In the genomic region with DNA sequence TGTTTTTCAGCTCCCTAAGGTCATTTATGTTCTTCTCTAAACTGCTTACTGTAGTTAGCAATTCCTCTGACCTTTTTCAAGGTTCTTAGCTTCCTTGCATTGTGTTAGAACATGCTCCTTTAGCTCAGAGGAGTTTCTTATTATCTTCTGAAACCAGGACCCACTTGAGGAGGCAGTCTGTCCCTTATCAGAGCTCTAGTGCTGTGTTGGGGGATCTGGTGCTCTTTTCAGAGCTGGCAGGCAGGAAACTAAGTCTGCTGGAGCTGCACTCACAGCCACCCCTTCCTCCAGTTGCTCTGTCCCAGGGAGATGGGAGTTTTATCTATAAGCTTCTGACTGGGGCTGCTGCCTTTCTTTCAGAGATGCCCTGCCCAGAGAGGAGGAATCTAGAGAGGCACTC, we compare ENCODE assay signal across 1 cellular context.
TF ChIP-seq lines count a peak whose summit lies in the region.
"Not testable (repeated sequence)": the region's sequence is repeated elsewhere in the genome, so short reads cannot be mapped to it uniquely, and the experiment has no call there.

No MANE protein-coding gene starts in this region.

TF ChIP-seq in K562, 482 proteins besides CTCF, POLR2A, EP300 and RAD21 (continued from another document and continues in another):
- TF ChIP-seq, protein P1, sequence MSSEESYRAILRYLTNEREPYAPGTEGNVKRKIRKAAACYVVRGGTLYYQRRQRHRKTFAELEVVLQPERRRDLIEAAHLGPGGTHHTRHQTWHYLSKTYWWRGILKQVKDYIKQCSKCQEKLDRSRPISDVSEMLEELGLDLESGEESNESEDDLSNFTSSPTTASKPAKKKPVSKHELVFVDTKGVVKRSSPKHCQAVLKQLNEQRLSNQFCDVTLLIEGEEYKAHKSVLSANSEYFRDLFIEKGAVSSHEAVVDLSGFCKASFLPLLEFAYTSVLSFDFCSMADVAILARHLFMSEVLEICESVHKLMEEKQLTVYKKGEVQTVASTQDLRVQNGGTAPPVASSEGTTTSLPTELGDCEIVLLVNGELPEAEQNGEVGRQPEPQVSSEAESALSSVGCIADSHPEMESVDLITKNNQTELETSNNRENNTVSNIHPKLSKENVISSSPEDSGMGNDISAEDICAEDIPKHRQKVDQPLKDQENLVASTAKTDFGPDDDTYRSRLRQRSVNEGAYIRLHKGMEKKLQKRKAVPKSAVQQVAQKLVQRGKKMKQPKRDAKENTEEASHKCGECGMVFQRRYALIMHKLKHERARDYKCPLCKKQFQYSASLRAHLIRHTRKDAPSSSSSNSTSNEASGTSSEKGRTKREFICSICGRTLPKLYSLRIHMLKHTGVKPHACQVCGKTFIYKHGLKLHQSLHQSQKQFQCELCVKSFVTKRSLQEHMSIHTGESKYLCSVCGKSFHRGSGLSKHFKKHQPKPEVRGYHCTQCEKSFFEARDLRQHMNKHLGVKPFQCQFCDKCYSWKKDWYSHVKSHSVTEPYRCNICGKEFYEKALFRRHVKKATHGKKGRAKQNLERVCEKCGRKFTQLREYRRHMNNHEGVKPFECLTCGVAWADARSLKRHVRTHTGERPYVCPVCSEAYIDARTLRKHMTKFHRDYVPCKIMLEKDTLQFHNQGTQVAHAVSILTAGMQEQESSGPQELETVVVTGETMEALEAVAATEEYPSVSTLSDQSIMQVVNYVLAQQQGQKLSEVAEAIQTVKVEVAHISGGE (CRISPR knock-in tag; IDR thresholded peaks at IDR 0.05) = peak in 1 of 3 experiments; percentile 66; a peak in 2 of 6 replicates
- TF ChIP-seq TBL1XR1 (IDR thresholded peaks at IDR 0.05; ENCODE audit: low read length in 2 of 2) (peak in 1 of 2 experiments; percentile 32; a peak in 1 of 4 replicates), TAL1 (IDR thresholded peaks at IDR 0.05) (peak; percentile 96), GATAD2B (IDR thresholded peaks at IDR 0.05; ENCODE audit: borderline replicate concordance) (0 out of 2 replicates have a peak, but pooled peaks have one; percentile 19), ZNF324 (CRISPR knock-in tag; IDR thresholded peaks at IDR 0.05) (0 out of 2 replicates have a peak, but pooled peaks have one; percentile 13), SOX6 (IDR thresholded peaks at IDR 0.05) (peak; percentile 84), SMARCE1 (IDR thresholded peaks at IDR 0.05) (peak; percentile 65; the same call in 1 of the 2 replicates), TEAD4 (IDR thresholded peaks at IDR 0.05; ENCODE audit: low read length) (peak; percentile 93), NCOA1 (IDR thresholded peaks at IDR 0.05; ENCODE audit: low read depth) (peak; percentile 72; the same call in 1 of the 2 replicates), DPF2 (IDR thresholded peaks at IDR 0.05) (peak; percentile 96), SMARCA4 (IDR thresholded peaks at IDR 0.05) (peak; percentile 92), RNF2 (IDR thresholded peaks at IDR 0.05) (peak; percentile 51; the same call in 1 of the 2 replicates), TRIM24 (IDR thresholded peaks at IDR 0.05) (peak; percentile 93 to 94), FOXM1 (IDR thresholded peaks at IDR 0.05; ENCODE audit: low read depth) (peak; percentile 84), NBN (IDR thresholded peaks at IDR 0.05; ENCODE audit: low read depth) (peak; percentile 69; the same call in 1 of the 2 replicates), POLR2AphosphoS5 (IDR thresholded peaks at IDR 0.05; ENCODE audit: control insufficient read depth, insufficient read depth, low read depth, low read length) (peak; percentile 91), PHB2 (IDR thresholded peaks at IDR 0.05; ENCODE audit: low read depth) (peak; percentile 79; the same call in 1 of the 2 replicates), ZKSCAN8 (CRISPR knock-in tag; IDR thresholded peaks at IDR 0.05) (peak; percentile 24; the same call in 1 of the 2 replicates), CREB1 (IDR thresholded peaks at IDR 0.05) (peak; percentile 57), PML (IDR thresholded peaks at IDR 0.05; ENCODE audit: low read length) (peak; percentile 87), ARID1B (IDR thresholded peaks at IDR 0.05) (peak; percentile 97), KDM1A (IDR thresholded peaks at IDR 0.05) (peak; percentile 40 to 65; a peak in 3 of 4 replicates), CC2D1A (IDR thresholded peaks at IDR 0.05) (peak; percentile 94; the same call in 1 of the 2 replicates), ESRRA (IDR thresholded peaks at IDR 0.05; ENCODE audit: borderline replicate concordance, low read depth) (peak; percentile 27; the same call in 1 of the 2 replicates), HDAC1 (IDR thresholded peaks at IDR 0.05) (peak in 1 of 2 experiments; percentile 52; a peak in 1 of 4 replicates), NCOR1 (IDR thresholded peaks at IDR 0.05) (peak; percentile 96), BHLHE40 (IDR thresholded peaks at IDR 0.05; ENCODE audit: low read length) (peak; percentile 26; the same call in 1 of the 2 replicates), STAT5A (IDR thresholded peaks at IDR 0.05; ENCODE audit: borderline replicate concordance, low read length) (peak; percentile 86), ATF7 (IDR thresholded peaks at IDR 0.05) (peak; percentile 34; the same call in 1 of the 2 replicates), CXXC5 (CRISPR knock-in tag; IDR thresholded peaks at IDR 0.05) (peak; percentile 37; the same call in 1 of the 2 replicates), HDAC2 (IDR thresholded peaks at IDR 0.05) (0 out of 2 replicates have a peak, but pooled peaks have one; percentile 48), MTA2 (IDR thresholded peaks at IDR 0.05; ENCODE audit: low read depth) (peak; percentile 89), ZNF239 (CRISPR knock-in tag; IDR thresholded peaks at IDR 0.05) (peak; percentile 63), LEF1 (IDR thresholded peaks at IDR 0.05) (peak; percentile 77; the same call in 1 of the 2 replicates)
- TF ChIP-seq, protein P2, sequence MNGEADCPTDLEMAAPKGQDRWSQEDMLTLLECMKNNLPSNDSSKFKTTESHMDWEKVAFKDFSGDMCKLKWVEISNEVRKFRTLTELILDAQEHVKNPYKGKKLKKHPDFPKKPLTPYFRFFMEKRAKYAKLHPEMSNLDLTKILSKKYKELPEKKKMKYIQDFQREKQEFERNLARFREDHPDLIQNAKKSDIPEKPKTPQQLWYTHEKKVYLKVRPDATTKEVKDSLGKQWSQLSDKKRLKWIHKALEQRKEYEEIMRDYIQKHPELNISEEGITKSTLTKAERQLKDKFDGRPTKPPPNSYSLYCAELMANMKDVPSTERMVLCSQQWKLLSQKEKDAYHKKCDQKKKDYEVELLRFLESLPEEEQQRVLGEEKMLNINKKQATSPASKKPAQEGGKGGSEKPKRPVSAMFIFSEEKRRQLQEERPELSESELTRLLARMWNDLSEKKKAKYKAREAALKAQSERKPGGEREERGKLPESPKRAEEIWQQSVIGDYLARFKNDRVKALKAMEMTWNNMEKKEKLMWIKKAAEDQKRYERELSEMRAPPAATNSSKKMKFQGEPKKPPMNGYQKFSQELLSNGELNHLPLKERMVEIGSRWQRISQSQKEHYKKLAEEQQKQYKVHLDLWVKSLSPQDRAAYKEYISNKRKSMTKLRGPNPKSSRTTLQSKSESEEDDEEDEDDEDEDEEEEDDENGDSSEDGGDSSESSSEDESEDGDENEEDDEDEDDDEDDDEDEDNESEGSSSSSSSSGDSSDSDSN (IDR thresholded peaks at IDR 0.05; ENCODE audit: borderline replicate concordance in 1 of 2, low read depth in 2 of 2, low read length in 2 of 2) = 0 out of 4 replicates have a peak, but pooled peaks of 1 of the 2 experiments have one; percentile 25
- not testable (repeated sequence) for TF ChIP-seq TEAD4 (CRISPR knock-in tag; IDR thresholded peaks at IDR 0.05; ENCODE audit: borderline replicate concordance); FOXM1 (CRISPR knock-in tag; IDR thresholded peaks at IDR 0.05; ENCODE audit: low read depth); CREB1 (CRISPR knock-in tag; IDR thresholded peaks at IDR 0.05)
- TF ChIP-seq, protein P3, sequence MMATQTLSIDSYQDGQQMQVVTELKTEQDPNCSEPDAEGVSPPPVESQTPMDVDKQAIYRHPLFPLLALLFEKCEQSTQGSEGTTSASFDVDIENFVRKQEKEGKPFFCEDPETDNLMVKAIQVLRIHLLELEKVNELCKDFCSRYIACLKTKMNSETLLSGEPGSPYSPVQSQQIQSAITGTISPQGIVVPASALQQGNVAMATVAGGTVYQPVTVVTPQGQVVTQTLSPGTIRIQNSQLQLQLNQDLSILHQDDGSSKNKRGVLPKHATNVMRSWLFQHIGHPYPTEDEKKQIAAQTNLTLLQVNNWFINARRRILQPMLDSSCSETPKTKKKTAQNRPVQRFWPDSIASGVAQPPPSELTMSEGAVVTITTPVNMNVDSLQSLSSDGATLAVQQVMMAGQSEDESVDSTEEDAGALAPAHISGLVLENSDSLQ (IDR thresholded peaks at IDR 0.05) = peak; percentile 45; the same call in 1 of the 2 replicates
- TF ChIP-seq, protein P4, sequence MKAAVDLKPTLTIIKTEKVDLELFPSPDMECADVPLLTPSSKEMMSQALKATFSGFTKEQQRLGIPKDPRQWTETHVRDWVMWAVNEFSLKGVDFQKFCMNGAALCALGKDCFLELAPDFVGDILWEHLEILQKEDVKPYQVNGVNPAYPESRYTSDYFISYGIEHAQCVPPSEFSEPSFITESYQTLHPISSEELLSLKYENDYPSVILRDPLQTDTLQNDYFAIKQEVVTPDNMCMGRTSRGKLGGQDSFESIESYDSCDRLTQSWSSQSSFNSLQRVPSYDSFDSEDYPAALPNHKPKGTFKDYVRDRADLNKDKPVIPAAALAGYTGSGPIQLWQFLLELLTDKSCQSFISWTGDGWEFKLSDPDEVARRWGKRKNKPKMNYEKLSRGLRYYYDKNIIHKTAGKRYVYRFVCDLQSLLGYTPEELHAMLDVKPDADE (conservative IDR thresholded peaks at IDR 0.05; ENCODE audit: control insufficient read depth, low read depth, low read length) = peak; percentile 46; the same call in 1 of the 2 replicates
- TF ChIP-seq, protein P5, sequence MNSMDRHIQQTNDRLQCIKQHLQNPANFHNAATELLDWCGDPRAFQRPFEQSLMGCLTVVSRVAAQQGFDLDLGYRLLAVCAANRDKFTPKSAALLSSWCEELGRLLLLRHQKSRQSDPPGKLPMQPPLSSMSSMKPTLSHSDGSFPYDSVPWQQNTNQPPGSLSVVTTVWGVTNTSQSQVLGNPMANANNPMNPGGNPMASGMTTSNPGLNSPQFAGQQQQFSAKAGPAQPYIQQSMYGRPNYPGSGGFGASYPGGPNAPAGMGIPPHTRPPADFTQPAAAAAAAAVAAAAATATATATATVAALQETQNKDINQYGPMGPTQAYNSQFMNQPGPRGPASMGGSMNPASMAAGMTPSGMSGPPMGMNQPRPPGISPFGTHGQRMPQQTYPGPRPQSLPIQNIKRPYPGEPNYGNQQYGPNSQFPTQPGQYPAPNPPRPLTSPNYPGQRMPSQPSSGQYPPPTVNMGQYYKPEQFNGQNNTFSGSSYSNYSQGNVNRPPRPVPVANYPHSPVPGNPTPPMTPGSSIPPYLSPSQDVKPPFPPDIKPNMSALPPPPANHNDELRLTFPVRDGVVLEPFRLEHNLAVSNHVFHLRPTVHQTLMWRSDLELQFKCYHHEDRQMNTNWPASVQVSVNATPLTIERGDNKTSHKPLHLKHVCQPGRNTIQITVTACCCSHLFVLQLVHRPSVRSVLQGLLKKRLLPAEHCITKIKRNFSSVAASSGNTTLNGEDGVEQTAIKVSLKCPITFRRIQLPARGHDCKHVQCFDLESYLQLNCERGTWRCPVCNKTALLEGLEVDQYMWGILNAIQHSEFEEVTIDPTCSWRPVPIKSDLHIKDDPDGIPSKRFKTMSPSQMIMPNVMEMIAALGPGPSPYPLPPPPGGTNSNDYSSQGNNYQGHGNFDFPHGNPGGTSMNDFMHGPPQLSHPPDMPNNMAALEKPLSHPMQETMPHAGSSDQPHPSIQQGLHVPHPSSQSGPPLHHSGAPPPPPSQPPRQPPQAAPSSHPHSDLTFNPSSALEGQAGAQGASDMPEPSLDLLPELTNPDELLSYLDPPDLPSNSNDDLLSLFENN (IDR thresholded peaks at IDR 0.05; ENCODE audit: low read depth in 2 of 2, low read length in 2 of 2) = 0 out of 4 replicates have a peak, but pooled peaks of 1 of the 2 experiments have one; percentile 69
- TF ChIP-seq, protein P6, sequence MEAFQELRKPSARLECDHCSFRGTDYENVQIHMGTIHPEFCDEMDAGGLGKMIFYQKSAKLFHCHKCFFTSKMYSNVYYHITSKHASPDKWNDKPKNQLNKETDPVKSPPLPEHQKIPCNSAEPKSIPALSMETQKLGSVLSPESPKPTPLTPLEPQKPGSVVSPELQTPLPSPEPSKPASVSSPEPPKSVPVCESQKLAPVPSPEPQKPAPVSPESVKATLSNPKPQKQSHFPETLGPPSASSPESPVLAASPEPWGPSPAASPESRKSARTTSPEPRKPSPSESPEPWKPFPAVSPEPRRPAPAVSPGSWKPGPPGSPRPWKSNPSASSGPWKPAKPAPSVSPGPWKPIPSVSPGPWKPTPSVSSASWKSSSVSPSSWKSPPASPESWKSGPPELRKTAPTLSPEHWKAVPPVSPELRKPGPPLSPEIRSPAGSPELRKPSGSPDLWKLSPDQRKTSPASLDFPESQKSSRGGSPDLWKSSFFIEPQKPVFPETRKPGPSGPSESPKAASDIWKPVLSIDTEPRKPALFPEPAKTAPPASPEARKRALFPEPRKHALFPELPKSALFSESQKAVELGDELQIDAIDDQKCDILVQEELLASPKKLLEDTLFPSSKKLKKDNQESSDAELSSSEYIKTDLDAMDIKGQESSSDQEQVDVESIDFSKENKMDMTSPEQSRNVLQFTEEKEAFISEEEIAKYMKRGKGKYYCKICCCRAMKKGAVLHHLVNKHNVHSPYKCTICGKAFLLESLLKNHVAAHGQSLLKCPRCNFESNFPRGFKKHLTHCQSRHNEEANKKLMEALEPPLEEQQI (IDR thresholded peaks at IDR 0.05) = peak; percentile 63; the same call in 1 of the 2 replicates
- TF ChIP-seq, protein P7, sequence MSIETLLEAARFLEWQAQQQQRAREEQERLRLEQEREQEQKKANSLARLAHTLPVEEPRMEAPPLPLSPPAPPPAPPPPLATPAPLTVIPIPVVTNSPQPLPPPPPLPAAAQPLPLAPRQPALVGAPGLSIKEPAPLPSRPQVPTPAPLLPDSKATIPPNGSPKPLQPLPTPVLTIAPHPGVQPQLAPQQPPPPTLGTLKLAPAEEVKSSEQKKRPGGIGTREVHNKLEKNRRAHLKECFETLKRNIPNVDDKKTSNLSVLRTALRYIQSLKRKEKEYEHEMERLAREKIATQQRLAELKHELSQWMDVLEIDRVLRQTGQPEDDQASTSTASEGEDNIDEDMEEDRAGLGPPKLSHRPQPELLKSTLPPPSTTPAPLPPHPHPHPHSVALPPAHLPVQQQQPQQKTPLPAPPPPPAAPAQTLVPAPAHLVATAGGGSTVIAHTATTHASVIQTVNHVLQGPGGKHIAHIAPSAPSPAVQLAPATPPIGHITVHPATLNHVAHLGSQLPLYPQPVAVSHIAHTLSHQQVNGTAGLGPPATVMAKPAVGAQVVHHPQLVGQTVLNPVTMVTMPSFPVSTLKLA (conservative IDR thresholded peaks at IDR 0.05) = peak in 1 of 2 experiments; percentile 31; a peak in 1 of 4 replicates
